8 cellular contexts compared by ENCODE assay signal in genomic region chr7:151754142-151754590, GRCh38.
DNase-seq lines count a peak whose midpoint lies in the region; ATAC-seq and TF ChIP-seq lines count a peak whose summit lies in the region.

No MANE protein-coding gene starts in this region.

- no peak overlapping the region for H3K23ac ChIP-seq in trophoblast cell (ENCODE audit: low read length)

- peaks cover 16% of the 10 kb centered on the region for H3K4me1 Mint-ChIP-seq in activated T-cell treated with anti-CD3 and anti-CD28 coated beads, Interleukin-2, amount 50 U/mL, for 4 hours (ENCODE audit: low read depth)
- H3K4me1 Mint-ChIP-seq in WTC11: peaks cover 29% of the 10 kb centered on the region

- peak overlapping the region; percentile 19; the same call in 1 of the 2 replicates for H3K9ac ChIP-seq in HUES64 (ENCODE audit: low read depth, low read length)
- H3K9ac ChIP-seq in trophoblast cell (ENCODE audit: low read length): no peak overlapping the region

- H3K4me3 Mint-ChIP-seq in activated T-cell treated with anti-CD3 and anti-CD28 coated beads, Interleukin-2, amount 50 U/mL, for 4 hours: no peak overlapping the region
- H3K4me3 Mint-ChIP-seq in WTC11: no peak overlapping the region

- H2AK5ac ChIP-seq in trophoblast cell (ENCODE audit: low read length): no peak overlapping the region

- no peaks in the 10 kb centered on the region for H3K27me3 Mint-ChIP-seq in activated T-cell treated with anti-CD3 and anti-CD28 coated beads, Interleukin-2, amount 50 U/mL, for 4 hours (ENCODE audit: low read depth)
- no peaks in the 10 kb centered on the region; the same call in 1 of the 2 replicates for H3K27me3 Mint-ChIP-seq in WTC11 (ENCODE audit: low read depth)

- peaks cover 4% of the 10 kb centered on the region for H3K79me2 ChIP-seq in trophoblast cell (ENCODE audit: control insufficient read depth, insufficient read depth, low read length, poor library complexity)

- no peak overlapping the region for H2AFZ ChIP-seq in trophoblast cell (ENCODE audit: insufficient read depth, low read length, poor library complexity)

- H2BK12ac ChIP-seq in trophoblast cell (ENCODE audit: low read length): peak overlapping the region; percentile 76

- H3K4me2 ChIP-seq in trophoblast cell (ENCODE audit: low read length): peak overlapping the region; percentile 49

- peak overlapping the region; percentile 61 for H2BK120ac ChIP-seq in trophoblast cell (ENCODE audit: insufficient read depth, low read length, poor library complexity)

- peak; percentile 91 for TF ChIP-seq CTCF in WTC11 (IDR thresholded peaks at IDR 0.05)

- WGBS in HUES64: 22% methylated on average over 14 of the region's 14 CpGs
- no CpG with 5 or more reads among the region's 14 CpGs for WGBS in trophoblast cell (ENCODE audit: extremely low coverage, insufficient coverage, insufficient read length)

- H3K4me1 ChIP-seq in HUES64 (ENCODE audit: insufficient read depth, low read length) (peaks cover 12% of the 10 kb centered on the region; the same call in 1 of the 2 replicates), trophoblast cell (ENCODE audit: control insufficient read depth in 1 of 2, insufficient read depth in 2 of 2, low read length in 2 of 2) (peaks cover 19 to 22% of the 10 kb centered on the region in 2 experiments)

- peak; percentile 38 for DNase-seq in activated T-cell treated with anti-CD3 and anti-CD28 coated beads, Interleukin-2, amount 50 U/mL, for 1 hour
- no peak for DNase-seq in activated T-cell treated with anti-CD3 and anti-CD28 coated beads, Interleukin-2, amount 50 U/mL, for 4 hours
- DNase-seq in WTC11 (ENCODE audit: low spot score) (peak; percentile 85), head of caudate nucleus (peak in 36 of 42 donors; percentile 31 to 80 (median 50)), trophoblast cell (peak; percentile 97 to 99)

- H3K4ac ChIP-seq in trophoblast cell (ENCODE audit: low read depth, low read length): no peak overlapping the region

- peaks cover 26% of the 10 kb centered on the region for H3K79me1 ChIP-seq in trophoblast cell (ENCODE audit: low read length)

- peak overlapping the region; percentile 65 for H3K27ac Mint-ChIP-seq in WTC11

- no peak overlapping the region for H3K14ac ChIP-seq in trophoblast cell (ENCODE audit: low read length)

- peak overlapping the region; percentile 42 for H3K18ac ChIP-seq in trophoblast cell (ENCODE audit: low read length)

- ATAC-seq in activated T-cell treated with anti-CD3 and anti-CD28 coated beads, Interleukin-2, amount 50 U/mL, for 4 hours: no peak
- ATAC-seq in WTC11 (peak; percentile 96), GM19324 (IDR thresholded peaks at IDR 0.05; ENCODE audit: low FRiP score, unreplicated experiment) (no peak), HG03342 (IDR thresholded peaks at IDR 0.05; ENCODE audit: unreplicated experiment) (no peak)

- no peak overlapping the region for H4K12ac ChIP-seq in trophoblast cell (ENCODE audit: low read depth, low read length)

- POLR2A ChIA-PET in WTC11 (lab: Charles Lee): no interaction called here

- H3K27me3 ChIP-seq in HUES64 (ENCODE audit: insufficient read depth, low read length) (no peaks in the 10 kb centered on the region), trophoblast cell (ENCODE audit: insufficient read depth, low read length) (no peaks in the 10 kb centered on the region)

- H3K9me3 Mint-ChIP-seq in activated T-cell treated with anti-CD3 and anti-CD28 coated beads, Interleukin-2, amount 50 U/mL, for 4 hours: no peaks in the 10 kb centered on the region
- H3K9me3 Mint-ChIP-seq in WTC11: peaks cover 9% of the 10 kb centered on the region

- H2BK5ac ChIP-seq in trophoblast cell (ENCODE audit: low read depth, low read length, poor library complexity): peak overlapping the region; percentile 81

- H3K27ac ChIP-seq in HUES64 (ENCODE audit: low read depth, low read length): peak overlapping the region; percentile 73
- peak overlapping the region; percentile 87 for H3K27ac ChIP-seq in trophoblast cell (ENCODE audit: low read depth, low read length)

- H4K8ac ChIP-seq in trophoblast cell (ENCODE audit: low read depth, low read length): peak overlapping the region; percentile 52

- peak overlapping the region; percentile 96 for H4K91ac ChIP-seq in trophoblast cell (ENCODE audit: low read depth, low read length)

- CTCF ChIA-PET in WTC11 (lab: Charles Lee): interaction anchor here (0.6 to 2.2 kb wide), 21 partner anchors 9 to 386 kb away, joined by 3 to 13 read pairs (median 4); no protein-coding TSS in a partner anchor

- peaks cover 7% of the 10 kb centered on the region for H3K36me3 Mint-ChIP-seq in activated T-cell treated with anti-CD3 and anti-CD28 coated beads, Interleukin-2, amount 50 U/mL, for 4 hours (ENCODE audit: insufficient read depth)
- no peaks in the 10 kb centered on the region for H3K36me3 Mint-ChIP-seq in WTC11

- H3K9me3 ChIP-seq in HUES64 (ENCODE audit: insufficient read depth, low read depth, low read length) (no peaks in the 10 kb centered on the region), trophoblast cell (ENCODE audit: insufficient read depth, low read depth, low read length) (no peaks in the 10 kb centered on the region)

- H3K36me3 ChIP-seq in HUES64 (ENCODE audit: insufficient read depth, low read length) (no peaks in the 10 kb centered on the region), trophoblast cell (ENCODE audit: control insufficient read depth in 1 of 2, insufficient read depth in 2 of 2, low read length in 2 of 2) (no peaks in the 10 kb centered on the region)

- H3K4me3 ChIP-seq in HUES64 (ENCODE audit: low read length) (no peak overlapping the region), trophoblast cell (ENCODE audit: low read depth, low read length) (no peak overlapping the region)

- intact Hi-C loops in head of caudate nucleus (cut with DNase I): loop anchor here (10.0 kb wide), 1 partner anchor 389 kb away; no protein-coding TSS in a partner anchor

TF ChIP-seq in WTC11, 78 proteins besides CTCF, POLR2A, EP300 and RAD21:
- TF ChIP-seq ETV6 (CRISPR knock-in tag; IDR thresholded peaks at IDR 0.05) (0 out of 2 replicates have a peak, but pooled peaks have one; percentile 15), TEAD1 (CRISPR knock-in tag; IDR thresholded peaks at IDR 0.05) (0 out of 2 replicates have a peak, but pooled peaks have one; percentile 61), GABPB1 (CRISPR knock-in tag; IDR thresholded peaks at IDR 0.05) (0 out of 2 replicates have a peak, but pooled peaks have one; percentile 33), FOXJ3 (CRISPR knock-in tag; IDR thresholded peaks at IDR 0.05; ENCODE audit: borderline replicate concordance) (no peak)
